Comparison of ENCODE assay signal across 7 cellular contexts in the genomic region with DNA sequence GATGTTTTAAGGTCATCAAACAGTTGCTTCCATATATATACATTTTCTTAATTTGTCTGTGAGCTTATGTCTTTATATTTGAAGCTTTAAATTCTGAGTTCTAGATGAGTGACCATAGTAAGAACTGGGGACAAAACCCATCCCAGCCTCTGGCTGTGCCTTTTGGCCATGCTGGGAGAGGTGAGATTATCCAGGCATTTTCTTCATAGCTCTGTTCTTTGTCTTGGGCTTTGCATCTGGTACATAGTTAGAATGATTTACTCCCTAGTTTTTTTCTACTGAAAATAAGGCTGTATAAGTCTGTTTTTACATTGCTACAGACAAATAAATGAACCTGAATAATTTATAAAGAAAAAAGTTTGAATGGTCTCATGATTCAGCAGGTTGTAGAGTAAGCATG. TPM values are rescaled to one million over a fixed set of nuclear protein-coding genes. Genes with fewer than 3 reads are reported as not detected.
"Had no signal": no experiment of that assay in that cellular context is flagged by ENCODE, and none has a peak within 500 bp of the region (broad histone marks: within the 10 kb centered on the region; RNA-seq: fewer than 3 reads in every experiment).

No MANE protein-coding gene starts in this region.

RNA-seq across cellular contexts. Expression of a gene that starts 31.1 kb away (rescaled TPM):
- total RNA-seq: GM23248, GM23338, H1, H4, H7, H9 had no signal
- polyA plus RNA-seq: H1 had no signal

RNA-seq across cellular contexts. Expression of a gene that starts 56.3 kb away (rescaled TPM):
- total RNA-seq: GM23248, GM23338, H1, H7, H9, HFFc6 had no signal
- polyA plus RNA-seq: GM23338, H1 had no signal
